ENCODE assay signal across 22 cellular contexts in the genomic region with DNA sequence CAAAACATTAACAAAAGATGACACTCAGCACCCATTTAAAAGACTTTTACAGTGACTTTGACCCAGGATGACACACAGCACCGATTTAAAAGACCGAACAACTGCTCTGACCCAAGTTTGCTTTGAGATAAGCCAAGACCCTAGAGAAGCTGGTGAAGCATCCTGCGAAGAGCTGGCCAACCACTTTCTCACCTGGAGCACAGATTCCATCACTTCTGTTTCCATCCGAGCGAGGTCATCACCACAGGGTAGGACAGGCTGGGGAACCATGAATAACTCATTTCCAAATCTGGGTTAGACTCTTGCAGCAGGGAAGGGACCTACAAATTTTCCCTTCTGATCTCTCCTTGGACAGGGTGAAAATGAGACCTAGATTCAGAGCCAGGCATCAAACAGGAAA. TPM values are rescaled to one million over a fixed set of nuclear protein-coding genes. Genes with fewer than 3 reads are reported as not detected.
DNase-seq lines count a peak whose midpoint lies in the region; ATAC-seq and TF ChIP-seq lines count a peak whose summit lies in the region.
"Had no signal": no experiment of that assay in that cellular context is flagged by ENCODE, and none has a peak within 500 bp of the region (broad histone marks: within the 10 kb centered on the region; RNA-seq: fewer than 3 reads in every experiment).

No MANE protein-coding gene starts in this region.

- ATAC-seq in gastroesophageal sphincter: no peak
- ATAC-seq: HepG2 had no signal

- intact Hi-C loops in PC-9 (cut with micrococcal nuclease; ENCODE audit: unreplicated experiment): loop anchor here (5.0 to 10.0 kb wide), 2 partner anchors 35 to 67 kb away; no protein-coding TSS in a partner anchor
- intact Hi-C loops in thyroid gland (cut with DNase I): no loop called here

- POLR2A ChIA-PET in PC-9 (lab: Charles Lee; ENCODE audit: unreplicated experiment): interaction anchor here (0.5 kb wide), 1 partner anchor 328 kb away, joined by 7 read pairs; no protein-coding TSS in a partner anchor

- BruUV-seq in PC-9 (replicated peaks; lab: Mats Ljungman, UMichigan): no TSS peak

- peaks cover 75% of the 10 kb centered on the region for H3K4me1 ChIP-seq in PC-9 (replicated peaks; ENCODE audit: insufficient read depth)
- peaks cover 5 to 93% (median 26%) of the 10 kb centered on the region in 3 donors for H3K4me1 ChIP-seq in gastroesophageal sphincter
- H3K4me1 ChIP-seq in osteoblast (ENCODE audit: insufficient read depth, low read length): peaks cover 82% of the 10 kb centered on the region
- no peaks in the 10 kb centered on the region for H3K4me1 ChIP-seq in thyroid gland

- TF ChIP-seq POLR2A in gastroesophageal sphincter (IDR thresholded peaks at IDR 0.05) (no peak), thyroid gland (IDR thresholded peaks at IDR 0.05) (no peak)

- TF ChIP-seq EP300 in gastroesophageal sphincter (IDR thresholded peaks at IDR 0.05): no peak

- H3F3A ChIP-seq in PC-9 (ENCODE audit: insufficient read depth, low read depth): peaks cover 36% of the 10 kb centered on the region

- H3K9me3 ChIP-seq in PC-9 (ENCODE audit: insufficient read depth, low read depth) (0 out of 2 replicates have a peak, but pooled peaks cover 4% of the 10 kb centered on the region), gastroesophageal sphincter (no peaks in the 10 kb centered on the region), osteoblast (ENCODE audit: low read depth, low read length) (no peaks in the 10 kb centered on the region), thyroid gland (no peaks in the 10 kb centered on the region)

- H3K9me2 ChIP-seq in PC-9 (ENCODE audit: insufficient read depth): no peaks in the 10 kb centered on the region

- H4K20me1 ChIP-seq in PC-9 (ENCODE audit: insufficient read depth): no peaks in the 10 kb centered on the region
- no peaks in the 10 kb centered on the region for H4K20me1 ChIP-seq in osteoblast (ENCODE audit: insufficient read depth, low read length)

- DNase-seq in PC-9: no peak
- no peak for DNase-seq in osteoblast (ENCODE audit: insufficient read length, low spot score, missing footprints)
- peak; percentile 35 to 51 for DNase-seq in thyroid gland
- no peak for DNase-seq in cerebellum (ENCODE audit: low spot score)
- DNase-seq in NCI-H82 treated with DMSO at 0.1 percent for 48 hours (lab: John Stamatoyannopoulos, UW; ENCODE audit: unreplicated experiment): no peak
- no peak for DNase-seq in epidermal melanocyte (ENCODE audit: insufficient read length, low spot score)
- DNase-seq: CD4-positive, CD25-positive, alpha-beta regulatory T cell; COR-L47; DMS79; KBM-7; NCI-H1092 treated with DMSO at 0.1 percent for 48 hours; NCI-H1436 treated with DMSO at 0.1 percent for 48 hours; NCI-H2029 treated with DMSO at 0.1 percent for 48 hours; NCI-H226; NCI-H510A treated with DMSO at 0.1 percent for 48 hours; NCI-H774; SHP77 had no signal

- H3K36me3 ChIP-seq in PC-9 (ENCODE audit: low read depth): no peaks in the 10 kb centered on the region
- no peaks in the 10 kb centered on the region for H3K36me3 ChIP-seq in gastroesophageal sphincter
- peaks cover 70% of the 10 kb centered on the region for H3K36me3 ChIP-seq in osteoblast (ENCODE audit: insufficient read depth, low read length)
- H3K36me3 ChIP-seq in thyroid gland: no peaks in the 10 kb centered on the region

- WGBS in gastroesophageal sphincter (ENCODE audit: low coverage in 1 of 2), 2 donors: 0 to 70% methylated on average over 1 to 4 of the region's 5 CpGs
- WGBS in thyroid gland, 2 donors: 43 to 70% methylated on average over 5 of the region's 5 CpGs

- H3K27ac ChIP-seq in PC-9 (peak overlapping the region; percentile 87; the same call in 1 of the 2 replicates), gastroesophageal sphincter (peak overlapping the region in 3 of 4 donors; percentile 78 to 83 (median 79)), osteoblast (ENCODE audit: low read depth, low read length) (peak overlapping the region; percentile 83), thyroid gland (no peak overlapping the region)
- H3K27ac ChIP-seq: HL-60 had no signal

- no peak overlapping the region for H3K4me2 ChIP-seq in PC-9
- H3K4me2 ChIP-seq in osteoblast (ENCODE audit: insufficient read depth, low read length): no peak overlapping the region

- H2AFZ ChIP-seq in PC-9 (no peak overlapping the region), osteoblast (ENCODE audit: low read length) (no peak overlapping the region)

- no peak for TF ChIP-seq CTCF in PC-9 (conservative IDR thresholded peaks at IDR 0.05)
- TF ChIP-seq CTCF in gastroesophageal sphincter (IDR thresholded peaks at IDR 0.05): no peak
- TF ChIP-seq CTCF in osteoblast (IDR thresholded peaks at IDR 0.05; ENCODE audit: extremely low read depth, low read depth, low read length): no peak
- no peak for TF ChIP-seq CTCF in thyroid gland (IDR thresholded peaks at IDR 0.05)

- H3K79me2 ChIP-seq in PC-9 (ENCODE audit: low read depth) (peaks cover 26% of the 10 kb centered on the region), osteoblast (ENCODE audit: insufficient read depth, low read length) (peaks cover 97% of the 10 kb centered on the region)

- no peaks in the 10 kb centered on the region for H3K27me3 ChIP-seq in PC-9 (ENCODE audit: insufficient read depth, low read depth)
- no peaks in the 10 kb centered on the region for H3K27me3 ChIP-seq in gastroesophageal sphincter
- H3K27me3 ChIP-seq in osteoblast (ENCODE audit: insufficient read depth, low read length): no peaks in the 10 kb centered on the region
- H3K27me3 ChIP-seq in thyroid gland: no peaks in the 10 kb centered on the region

- CTCF ChIA-PET in PC-9 (lab: Charles Lee): no interaction called here

- H3K4me3 ChIP-seq in PC-9 (no peak overlapping the region), gastroesophageal sphincter (no peak overlapping the region), osteoblast (ENCODE audit: insufficient read depth, low read length) (no peak overlapping the region), thyroid gland (replicated peaks in 1 of 3) (no peak overlapping the region)

RNA-seq across cellular contexts. Expression of gene CLMP, which starts 12.9 kb away (rescaled TPM):
- 5.4 and 6.1 TPM in 2 replicates for total RNA-seq in PC-9 (2021)
- total RNA-seq in gastroesophageal sphincter: 100 to 1,000 TPM in 3 of 4 donors, 10 to 100 TPM in 1; 89.1 to 274 (median 151) TPM
- 174 and 210 TPM in 2 replicates for total RNA-seq in osteoblast
- 10 to 100 TPM in 2 of 4 donors, 1 to 10 TPM in 2; 4.9 to 13.2 (median 9.3) TPM for total RNA-seq in thyroid gland
- 16.5 TPM for total RNA-seq in cerebellum
- total RNA-seq: HepG2, HT-29, OCI-LY7 had no signal

Comparison
In these comparisons a context has a peak if more than half of its experiments do, and no peak if none do; other contexts are left out.
1. DNase-seq: peak in thyroid gland (2 of 2); none in PC-9 (0 of 2), osteoblast (single experiment), cerebellum (single experiment), NCI-H82 treated with DMSO at 0.1 percent for 48 hours (single experiment) and epidermal melanocyte (single experiment).
2. H3K27ac ChIP-seq: peak in PC-9 (single experiment), gastroesophageal sphincter (3 of 4) and osteoblast (single experiment); none in thyroid gland (0 of 3).